8 cellular contexts compared by ENCODE assay signal in the genomic region with DNA sequence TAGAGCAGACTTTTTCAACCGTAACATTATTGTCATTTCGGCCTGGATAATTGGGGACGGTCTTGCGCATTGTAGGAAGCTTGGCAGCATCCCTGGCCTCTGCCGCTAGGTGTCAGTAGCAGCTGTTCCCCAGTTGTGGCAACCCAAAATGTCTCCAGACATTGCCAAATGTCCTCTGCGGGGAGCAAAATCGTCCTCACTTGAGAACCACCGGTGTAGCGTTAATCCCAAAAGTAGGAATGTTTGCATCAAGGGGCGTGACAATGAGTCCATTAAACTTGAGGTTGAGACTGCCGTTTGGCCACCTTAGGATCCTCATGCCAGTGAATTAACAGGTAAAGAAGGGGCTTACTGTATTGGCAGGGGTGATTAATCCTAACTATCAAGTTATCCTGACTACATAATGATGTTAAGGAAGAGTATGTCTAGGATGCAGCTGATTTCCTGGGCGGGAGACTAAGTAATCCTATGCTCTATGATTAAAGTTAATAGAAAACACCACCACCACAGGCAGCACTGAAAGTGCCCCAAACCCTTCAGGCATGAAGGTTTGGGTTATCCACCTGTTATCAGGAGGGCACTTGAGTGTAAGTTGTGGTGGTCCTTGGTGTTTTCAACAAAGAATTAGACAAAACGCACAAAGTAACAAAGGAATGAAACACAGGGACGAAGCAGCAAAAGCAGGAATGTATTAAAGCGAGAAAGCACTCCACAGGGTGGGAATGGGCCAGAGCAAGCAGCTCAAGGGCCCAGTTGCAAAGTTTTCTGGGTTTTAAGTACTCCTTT. TPM values are rescaled to one million over a fixed set of nuclear protein-coding genes. Genes with fewer than 3 reads are reported as not detected.
DNase-seq lines count a peak whose midpoint lies in the region; ATAC-seq and TF ChIP-seq lines count a peak whose summit lies in the region.

No MANE protein-coding gene starts in this region.

- H3K36me3 Mint-ChIP-seq in activated T-cell treated with anti-CD3 and anti-CD28 coated beads, Interleukin-2, amount 50 U/mL, for 4 hours (ENCODE audit: insufficient read depth), result no peaks in the 10 kb centered on the region
- peaks cover 6% of the 10 kb centered on the region for H3K36me3 Mint-ChIP-seq in nephron progenitor cell (ENCODE audit: low read depth)

- H3K27ac ChIP-seq in Panc1 (ENCODE audit: low read length) (no peak overlapping the region), esophagus squamous epithelium (no peak overlapping the region)

- POLR2A ChIA-PET in Panc1 (lab: Charles Lee), result no interaction called here

- H3K9me3 ChIP-seq in Panc1 (ENCODE audit: control insufficient read depth, insufficient read depth, low read depth, low read length) (no peaks in the 10 kb centered on the region), esophagus squamous epithelium (no peaks in the 10 kb centered on the region)

- no peak for TF ChIP-seq POLR2A in esophagus squamous epithelium (IDR thresholded peaks at IDR 0.05)

- H3K4me3 Mint-ChIP-seq in activated T-cell treated with anti-CD3 and anti-CD28 coated beads, Interleukin-2, amount 50 U/mL, for 4 hours, result peak overlapping the region; percentile 42
- peak overlapping the region; percentile 71 for H3K4me3 Mint-ChIP-seq in nephron progenitor cell

- CTCF ChIA-PET in Panc1 (lab: Charles Lee), result interaction anchor here (0.7 to 1.0 kb wide), 2 partner anchors 15 to 138 kb away, joined by 3 to 4 read pairs; no protein-coding TSS in a partner anchor

- intact Hi-C loops in Panc1 (cut with micrococcal nuclease; ENCODE audit: unreplicated experiment), result loop anchor here (10.0 kb wide), 1 partner anchor 135 kb away; no protein-coding TSS in a partner anchor
- intact Hi-C loops in esophagus squamous epithelium (cut with DNase I), result no loop called here

- H3K9me3 Mint-ChIP-seq in activated T-cell treated with anti-CD3 and anti-CD28 coated beads, Interleukin-2, amount 50 U/mL, for 4 hours, result no peaks in the 10 kb centered on the region
- peaks cover 22% of the 10 kb centered on the region for H3K9me3 Mint-ChIP-seq in nephron progenitor cell

- no peaks in the 10 kb centered on the region for H3K27me3 ChIP-seq in Panc1 (ENCODE audit: control insufficient read depth, insufficient read depth, low read length)
- no peaks in the 10 kb centered on the region for H3K27me3 ChIP-seq in esophagus squamous epithelium

- no peaks in the 10 kb centered on the region for H3K27me3 Mint-ChIP-seq in activated T-cell treated with anti-CD3 and anti-CD28 coated beads, Interleukin-2, amount 50 U/mL, for 4 hours (ENCODE audit: low read depth)
- no peaks in the 10 kb centered on the region for H3K27me3 Mint-ChIP-seq in nephron progenitor cell (ENCODE audit: low read depth, poor library complexity)

- no peaks in the 10 kb centered on the region for H3K36me3 ChIP-seq in Panc1 (ENCODE audit: control insufficient read depth, insufficient read depth, low read length)
- no peaks in the 10 kb centered on the region for H3K36me3 ChIP-seq in esophagus squamous epithelium

- BruUV-seq in Panc1 (replicated peaks; lab: Mats Ljungman, UMichigan), result no TSS peak

- TF ChIP-seq CTCF in Panc1 (IDR thresholded peaks at IDR 0.05) (peak; percentile 98), esophagus squamous epithelium (IDR thresholded peaks at IDR 0.05) (peak; percentile 82 to 92 (median 91)), nephron progenitor cell (IDR thresholded peaks at IDR 0.05) (peak; percentile 93)

- WGBS in esophagus squamous epithelium, 2 donors, result 17 to 24% methylated on average over 13 to 14 of the region's 15 CpGs

- in situ Hi-C loops in Panc1 (cut with HindIII; ENCODE audit: low pct_unique_long_range_greater_than_20kb, low sequenced_read_pairs), result no loop called here

- H3K4me1 Mint-ChIP-seq in activated T-cell treated with anti-CD3 and anti-CD28 coated beads, Interleukin-2, amount 50 U/mL, for 4 hours (ENCODE audit: low read depth), result peaks cover 10% of the 10 kb centered on the region
- H3K4me1 Mint-ChIP-seq in nephron progenitor cell, result peaks cover 13% of the 10 kb centered on the region

- H3K4me1 ChIP-seq in Panc1 (ENCODE audit: control insufficient read depth, insufficient read depth, low read length) (peaks cover 6% of the 10 kb centered on the region; the same call in 1 of the 2 replicates), esophagus squamous epithelium (peaks cover 0 to 15% (median 7%) of the 10 kb centered on the region in 3 donors)

- H3K4me3 ChIP-seq in Panc1 (ENCODE audit: low read depth in 2 of 2, low read length in 2 of 2), result peak overlapping the region in 1 of 2 experiments; percentile 19; a peak in 1 of 4 replicates
- peak overlapping the region in 1 of 4 donors; percentile 44 for H3K4me3 ChIP-seq in esophagus squamous epithelium

- DNase-seq in NCI-H524 (lab: John Stamatoyannopoulos, UW), result peak; percentile 47 to 77
- no peak for DNase-seq in NCI-H524 treated with DMSO at 0.1 percent for 48 hours (lab: John Stamatoyannopoulos, UW)
- peak in 74 of 76 experiments; percentile 2 to 81 (median 62) for DNase-seq in HUDEP-2 (lab: John Stamatoyannopoulos, UW; ENCODE audit: unreplicated experiment in 76 of 76)
- DNase-seq in Panc1 (ENCODE audit: low read depth, low spot score), result peak; percentile 83
- peak; percentile 82 for DNase-seq in activated T-cell treated with anti-CD3 and anti-CD28 coated beads, Interleukin-2, amount 50 U/mL, for 4 hours
- no peak for DNase-seq in esophagus squamous epithelium (lab: John Stamatoyannopoulos, UW)
- DNase-seq in nephron progenitor cell, result peak; percentile 80
- peak; percentile 86 for DNase-seq in stimulated activated naive CD8-positive, alpha-beta T cell treated with anti-CD3 and anti-CD28 coated beads, Interleukin-15, Interleukin-2, amounts not matched to agents 100 U/mL and 50 U/mL, for 24 hours

- no peak overlapping the region for H3K27ac Mint-ChIP-seq in nephron progenitor cell

- ATAC-seq in Panc1, result peak; percentile 65; the same call in 1 of the 2 replicates
- ATAC-seq in activated T-cell treated with anti-CD3 and anti-CD28 coated beads, Interleukin-2, amount 50 U/mL, for 4 hours, result peak; percentile 44 to 52
- ATAC-seq in stimulated activated naive CD8-positive, alpha-beta T cell treated with anti-CD3 and anti-CD28 coated beads, Interleukin-15, Interleukin-2, amounts not matched to agents 100 U/mL and 50 U/mL, for 24 hours, result peak; percentile 55

RNA-seq across cellular contexts. Expression of gene ZC3H8, which starts 4.9 kb away (rescaled TPM):
- total RNA-seq in Panc1 (2021; ENCODE audit: unreplicated experiment) (4.4 TPM), esophagus squamous epithelium (10 to 100 TPM in 3 of 4 donors, 1 to 10 TPM in 1; 6.0 to 60.1 (median 37.1) TPM)
- polyA plus RNA-seq in Panc1 (2012; ENCODE audit: insufficient read length), result 4.9 TPM
- 10 to 100 TPM; 29.7 to 32.0 (median 31.2) TPM for total RNA-seq in activated T-cell treated with anti-CD3 and anti-CD28 coated beads, Interleukin-2, amount 50 U/mL, for 4 hours

RNA-seq across cellular contexts. Expression of gene ZC3H6, which starts 15.7 kb away (rescaled TPM):
- total RNA-seq in Panc1 (2021; ENCODE audit: unreplicated experiment), result 5.3 TPM
- polyA plus RNA-seq in Panc1 (2012; ENCODE audit: insufficient read length), result 0.85 TPM
- 1 to 10 TPM; 1.3 to 2.4 (median 2.2) TPM for total RNA-seq in activated T-cell treated with anti-CD3 and anti-CD28 coated beads, Interleukin-2, amount 50 U/mL, for 4 hours
- 1 to 10 TPM; 1.6 to 9.0 (median 2.6) TPM for total RNA-seq in esophagus squamous epithelium

Comparison
In these comparisons a context has a peak if more than half of its experiments do, and no peak if none do; other contexts are left out.
1. DNase-seq: peak in NCI-H524 (2 of 2), HUDEP-2 (74 of 76), Panc1 (single experiment), activated T-cell treated with anti-CD3 and anti-CD28 coated beads, Interleukin-2, amount 50 U/mL, for 4 hours (single experiment), nephron progenitor cell (single experiment) and stimulated activated naive CD8-positive, alpha-beta T cell treated with anti-CD3 and anti-CD28 coated beads, Interleukin-15, Interleukin-2, amounts not matched to agents 100 U/mL and 50 U/mL, for 24 hours (single experiment); none in NCI-H524 treated with DMSO at 0.1 percent for 48 hours (single experiment) and esophagus squamous epithelium (single experiment).
2. Peak in every context shown above with its lines, with median percentiles within 50 percentile points of each other: ATAC-seq and CTCF ChIP-seq.